8 cellular contexts compared by ENCODE assay signal in genomic region chr4:67746797-67747495, GRCh38. TPM values are rescaled to one million over a fixed set of nuclear protein-coding genes. Genes with fewer than 3 reads are reported as not detected.
DNase-seq lines count a peak whose midpoint lies in the region; ATAC-seq and TF ChIP-seq lines count a peak whose summit lies in the region.

No MANE protein-coding gene starts in this region.

- BruUV-seq in IMR-90 (replicated peaks; lab: Mats Ljungman, UMichigan): no TSS peak

- no peak overlapping the region for H3K4me2 ChIP-seq in IMR-90 (ENCODE audit: low read depth, low read length)

- H2AK9ac ChIP-seq in IMR-90 (replicated peaks; ENCODE audit: low read depth, low read length, poor library complexity): no peak overlapping the region

- no peak overlapping the region for H3K27ac ChIP-seq in IMR-90 (ENCODE audit: insufficient read depth, low read length)
- no peak overlapping the region for H3K27ac ChIP-seq in tibial artery

- no peak overlapping the region for H4K91ac ChIP-seq in IMR-90 (ENCODE audit: insufficient read depth, low read depth, low read length)

- no peak for TF ChIP-seq POLR2A in IMR-90 (IDR thresholded peaks at IDR 0.05; ENCODE audit: low read depth, low read length)

- H4K20me1 ChIP-seq in IMR-90 (ENCODE audit: insufficient read depth, low read length): no peaks in the 10 kb centered on the region

- no peak overlapping the region for H2BK120ac ChIP-seq in IMR-90 (ENCODE audit: low read depth, low read length)

- intact Hi-C loops in IMR-90 (cut with micrococcal nuclease) (loop anchor here (2.0 kb wide), 1 partner anchor 428 kb away; no protein-coding TSS in a partner anchor), tibial artery (cut with DNase I; ENCODE audit: low total_unique reads) (no loop called here), posterior vena cava (cut with DNase I) (no loop called here)

- dilution Hi-C loops in IMR-90 (cut with HindIII; ENCODE audit: low sequenced_read_pairs, unreplicated experiment): no loop called here

- H3K18ac ChIP-seq in IMR-90 (ENCODE audit: low read depth, low read length): no peak overlapping the region

- H2BK5ac ChIP-seq in IMR-90 (ENCODE audit: low read depth, low read length, poor library complexity, severe bottlenecking): no peak overlapping the region

- peak; percentile 37 for TF ChIP-seq CTCF in GM12865 (IDR thresholded peaks at IDR 0.05; ENCODE audit: insufficient read depth, low read depth, low read length, missing control alignments)
- peak; percentile 55 for TF ChIP-seq CTCF in IMR-90 (conservative IDR thresholded peaks at IDR 0.05; ENCODE audit: low read depth, low read length)
- peak; percentile 38; the same call in 1 of the 2 replicates for TF ChIP-seq CTCF in WI38 (IDR thresholded peaks at IDR 0.05; ENCODE audit: low read depth, low read length)
- peak; percentile 33 to 55 for TF ChIP-seq CTCF in tibial artery (IDR thresholded peaks at IDR 0.05)

- no peak overlapping the region for H3K14ac ChIP-seq in IMR-90 (replicated peaks; ENCODE audit: low read depth, low read length)

- H2AFZ ChIP-seq in IMR-90 (replicated peaks; ENCODE audit: low read length, poor library complexity): no peak overlapping the region

- 100% methylated on average over 1 of the region's 5 CpGs; no CpG with 5 or more reads in 1 of the 2 experiments for WGBS in IMR-90 (ENCODE audit: extremely low coverage in 2 of 2, insufficient read length in 1 of 2), 2 experiments

- no peak overlapping the region for H3K9ac ChIP-seq in IMR-90 (ENCODE audit: low read depth, low read length)

- in situ Hi-C loops in IMR-90 (cut with MboI; ENCODE audit: low sequenced_read_pairs): no loop called here

- no peak overlapping the region for H3K23ac ChIP-seq in IMR-90 (ENCODE audit: low read depth, low read length)

- no peaks in the 10 kb centered on the region for H3K9me3 ChIP-seq in IMR-90 (ENCODE audit: control insufficient read depth, insufficient read depth, low read length)
- H3K9me3 ChIP-seq in tibial artery: no peaks in the 10 kb centered on the region

- H3K4me1 ChIP-seq in IMR-90 (ENCODE audit: control insufficient read depth, insufficient read depth, low read length) (peaks cover 2% of the 10 kb centered on the region; the same call in 1 of the 2 replicates), tibial artery (peaks cover 0 to 4% (median 0%) of the 10 kb centered on the region in 4 donors)

- H3K79me1 ChIP-seq in IMR-90 (ENCODE audit: low read depth in 1 of 2, low read length in 2 of 2): no peaks in the 10 kb centered on the region

- no peak; the same call in 1 of the 2 replicates for ATAC-seq in IMR-90 (ENCODE audit: low read depth)

- H3K4me3 ChIP-seq in GM12865 (ENCODE audit: low read depth, low read length): no peak overlapping the region
- no peak overlapping the region for H3K4me3 ChIP-seq in IMR-90 (ENCODE audit: insufficient read depth, low read depth, low read length)
- H3K4me3 ChIP-seq in WI38 (ENCODE audit: low read depth, low read length): no peak overlapping the region
- H3K4me3 ChIP-seq in tibial artery: no peak overlapping the region

- H3K9me1 ChIP-seq in IMR-90 (ENCODE audit: insufficient read depth, low read length): no peaks in the 10 kb centered on the region; the same call in 1 of the 2 replicates

- POLR2A ChIA-PET in IMR-90 (lab: Charles Lee; ENCODE audit: unreplicated experiment): no interaction called here

- H2BK15ac ChIP-seq in IMR-90 (ENCODE audit: low read depth, low read length): no peak overlapping the region

- no peak overlapping the region for H3K56ac ChIP-seq in IMR-90 (ENCODE audit: extremely low read depth, insufficient read depth, low read length)

- H2AK5ac ChIP-seq in IMR-90 (ENCODE audit: low read depth, low read length): no peak overlapping the region

- no peak overlapping the region for H3K4ac ChIP-seq in IMR-90 (ENCODE audit: low read depth, low read length)

- no peak overlapping the region for H4K5ac ChIP-seq in IMR-90 (ENCODE audit: low read depth, low read length)

- no peak overlapping the region for H4K8ac ChIP-seq in IMR-90 (ENCODE audit: low read depth in 2 of 2, low read length in 2 of 2)

- CTCF ChIA-PET in IMR-90 (lab: Yijun Ruan, JAX): interaction anchor here (0.6 to 1.8 kb wide), 13 partner anchors 9 to 429 kb away, joined by 3 to 7 read pairs (median 4); no protein-coding TSS in a partner anchor

- peak; percentile 43 to 63 for DNase-seq in AML-193 (lab: John Stamatoyannopoulos, UW)
- peak; percentile 53 for DNase-seq in GM12865 (ENCODE audit: low read depth)
- peak; percentile 51 for DNase-seq in IMR-90
- peak; percentile 32 for DNase-seq in iris pigment epithelial cell (ENCODE audit: low read depth)
- no peak for DNase-seq in tibial artery
- no peak for DNase-seq in posterior vena cava (ENCODE audit: low spot score)
- no peak for DNase-seq in foreskin melanocyte

- H3K27me3 ChIP-seq in IMR-90 (ENCODE audit: control insufficient read depth, insufficient read depth, low read length) (no peaks in the 10 kb centered on the region), tibial artery (no peaks in the 10 kb centered on the region)

- TF ChIP-seq RAD21 in IMR-90 (IDR thresholded peaks at IDR 0.05; ENCODE audit: low read length): peak; percentile 36; the same call in 1 of the 2 replicates

- no peak overlapping the region for H2BK20ac ChIP-seq in IMR-90 (ENCODE audit: low read depth, low read length)

- H3K36me3 ChIP-seq in IMR-90 (ENCODE audit: control insufficient read depth, insufficient read depth, low read length) (no peaks in the 10 kb centered on the region), tibial artery (no peaks in the 10 kb centered on the region)

TF ChIP-seq in IMR-90, 13 proteins besides CTCF, POLR2A, EP300 and RAD21:
- TF ChIP-seq BHLHE40 (IDR thresholded peaks at IDR 0.05; ENCODE audit: low read depth, low read length) (no peak), SMC3 (IDR thresholded peaks at IDR 0.05; ENCODE audit: low read depth, low read length) (peak; percentile 37; the same call in 1 of the 2 replicates)

RNA-seq across cellular contexts. Expression of gene GNRHR, which starts 7.2 kb away (rescaled TPM):
- total RNA-seq in IMR-90 (2012; rRNA removed): not detected in 2 replicates
- polyA plus RNA-seq in IMR-90 (2012; rRNA removed): not detected in 2 replicates
- polyA plus RNA-seq in IMR-90 (2012; cell fraction: cytosol; rRNA removed): not detected in 2 replicates
- not detected in 2 replicates for polyA plus RNA-seq in IMR-90 (2012; cell fraction: nucleus; rRNA removed; ENCODE audit: low replicate concordance)
- total RNA-seq in posterior vena cava: not detected

RNA-seq across cellular contexts. Expression of gene UBA6, which starts 46.0 kb away (rescaled TPM):
- total RNA-seq in IMR-90 (2012; rRNA removed): 268 and 454 TPM in 2 replicates
- 26.8 and 29.2 TPM in 2 replicates for polyA plus RNA-seq in IMR-90 (2012; rRNA removed)
- polyA plus RNA-seq in IMR-90 (2012; cell fraction: cytosol; rRNA removed): 8.9 and 10.6 TPM in 2 replicates
- 9.2 and 38.5 TPM in 2 replicates for polyA plus RNA-seq in IMR-90 (2012; cell fraction: nucleus; rRNA removed; ENCODE audit: low replicate concordance)
- 10 to 100 TPM; 33.7 to 48.9 TPM for total RNA-seq in posterior vena cava

Comparison
In these comparisons a context has a peak if more than half of its experiments do, and no peak if none do; other contexts are left out.
1. DNase-seq: peak in AML-193 (2 of 2), GM12865 (single experiment), IMR-90 (single experiment) and iris pigment epithelial cell (single experiment); none in tibial artery (0 of 2), posterior vena cava (single experiment) and foreskin melanocyte (single experiment).
2. Peak in every context shown above with its lines, with median percentiles within 50 percentile points of each other: CTCF ChIP-seq.